In genomic region chr11:45067966-45068365, GRCh38 we compare ENCODE assay signal across 14 cellular contexts.
DNase-seq lines count a peak whose midpoint lies in the region; ATAC-seq and TF ChIP-seq lines count a peak whose summit lies in the region.
"Had no signal": no experiment of that assay in that cellular context is flagged by ENCODE, and none has a peak within 500 bp of the region (broad histone marks: within the 10 kb centered on the region; RNA-seq: fewer than 3 reads in every experiment).

No MANE protein-coding gene starts in this region.

- ATAC-seq in DND-41 (ENCODE audit: insufficient read depth, low read depth), result peak; percentile 45; the same call in 2 of the 3 replicates
- no peak for ATAC-seq in stimulated activated memory B cell treated with anti-CD40 and anti-IgM and Interleukin-4, amounts not matched to agents 10 μg/mL and 1 μg/mL and 100 μg/mL, for 72 hours
- ATAC-seq in HG03045 (IDR thresholded peaks at IDR 0.05; ENCODE audit: unreplicated experiment), result no peak
- ATAC-seq: CD8-positive, alpha-beta T cell; GM23338 had no signal

- POLR2A ChIA-PET in OCI-LY7 (lab: Charles Lee), result interaction anchor here (0.5 to 3.3 kb wide), 5 partner anchors 9 to 130 kb away, joined by 3 to 25 read pairs (median 5); no protein-coding TSS in a partner anchor

- intact Hi-C loops in OCI-LY7 (cut with micrococcal nuclease; ENCODE audit: unreplicated experiment), result no loop called here

- H3K27me3 ChIP-seq in BLaER1, result no peaks in the 10 kb centered on the region
- H3K27me3 ChIP-seq in DND-41 (ENCODE audit: insufficient read depth, low read length, poor library complexity), result no peaks in the 10 kb centered on the region

- H3K36me3 Mint-ChIP-seq in stimulated activated memory B cell treated with anti-CD40 and anti-IgM and Interleukin-4, amounts not matched to agents 10 μg/mL and 1 μg/mL and 100 μg/mL, for 72 hours, result no peaks in the 10 kb centered on the region
- H3K36me3 Mint-ChIP-seq: CD8-positive, alpha-beta T cell had no signal

- H3K27ac Mint-ChIP-seq in stimulated activated memory B cell treated with anti-CD40 and anti-IgM and Interleukin-4, amounts not matched to agents 10 μg/mL and 1 μg/mL and 100 μg/mL, for 72 hours, result peak overlapping the region; percentile 13
- H3K27ac Mint-ChIP-seq: CD8-positive, alpha-beta T cell; GM23338; HFFc6 had no signal

- no peaks in the 10 kb centered on the region for H3K27me3 Mint-ChIP-seq in stimulated activated memory B cell treated with anti-CD40 and anti-IgM and Interleukin-4, amounts not matched to agents 10 μg/mL and 1 μg/mL and 100 μg/mL, for 72 hours

- H3K9ac ChIP-seq in BLaER1 (no peak overlapping the region), DND-41 (ENCODE audit: low read depth, low read length) (no peak overlapping the region)

- H3K36me3 ChIP-seq in BLaER1, result no peaks in the 10 kb centered on the region
- no peaks in the 10 kb centered on the region for H3K36me3 ChIP-seq in DND-41 (ENCODE audit: insufficient read depth, low read length)
- H3K36me3 ChIP-seq in OCI-LY7 (ENCODE audit: insufficient read depth, low read length), result no peaks in the 10 kb centered on the region; the same call in 1 of the 2 replicates

- H3K27ac ChIP-seq in BLaER1, result 0 out of 2 replicates have a peak overlapping the region, but pooled peaks have one; percentile 14
- H3K27ac ChIP-seq in DND-41 (ENCODE audit: low read length), result no peak overlapping the region
- peak overlapping the region; percentile 47 for H3K27ac ChIP-seq in OCI-LY7 (ENCODE audit: low read depth, low read length, poor library complexity, severe bottlenecking)

- H3K4me3 Mint-ChIP-seq in stimulated activated memory B cell treated with anti-CD40 and anti-IgM and Interleukin-4, amounts not matched to agents 10 μg/mL and 1 μg/mL and 100 μg/mL, for 72 hours, result no peak overlapping the region
- H3K4me3 Mint-ChIP-seq: CD8-positive, alpha-beta T cell; GM23338; HFFc6 had no signal

- peak overlapping the region; percentile 45 for H3K4me2 ChIP-seq in BLaER1
- H3K4me2 ChIP-seq in DND-41 (ENCODE audit: insufficient read depth, low read length), result no peak overlapping the region
- peak overlapping the region; percentile 54 for H3K4me2 ChIP-seq in OCI-LY7 (ENCODE audit: low read length)
- H3K4me2 ChIP-seq: GM23338 had no signal

- TF ChIP-seq CTCF in DND-41 (IDR thresholded peaks at IDR 0.05; ENCODE audit: borderline replicate concordance, extremely low read depth, low read length, poor library complexity, severe bottlenecking) (no peak), OCI-LY7 (conservative IDR thresholded peaks at IDR 0.05; ENCODE audit: low read length) (no peak)

- H3K9me2 ChIP-seq in OCI-LY7 (ENCODE audit: insufficient read depth, low read length), result no peaks in the 10 kb centered on the region

- peaks cover 69% of the 10 kb centered on the region for H3K4me1 ChIP-seq in BLaER1
- H3K4me1 ChIP-seq in DND-41 (ENCODE audit: insufficient read depth, low read length), result no peaks in the 10 kb centered on the region
- H3K4me1 ChIP-seq in OCI-LY7 (ENCODE audit: insufficient read depth, low read length, poor library complexity, severe bottlenecking), result peaks cover 52% of the 10 kb centered on the region

- H3K9me3 ChIP-seq in BLaER1, result peaks cover 38% of the 10 kb centered on the region
- peaks cover 5% of the 10 kb centered on the region for H3K9me3 ChIP-seq in DND-41 (ENCODE audit: insufficient read depth, low read length, severe bottlenecking)
- peaks cover 36% of the 10 kb centered on the region for H3K9me3 ChIP-seq in OCI-LY7 (ENCODE audit: low read length)

- DNase-seq in DND-41 (no peak), OCI-LY7 (ENCODE audit: low spot score) (peak; percentile 73), iPS-NIHi11 (ENCODE audit: low spot score) (no peak)
- DNase-seq: Calu3; CD8-positive, alpha-beta T cell; DMS 273 treated with DMSO at 0.1 percent for 48 hours; DMS53; HCEC 1CT; HFFc6; KG1 had no signal

- peaks cover 13% of the 10 kb centered on the region for H3K9me3 Mint-ChIP-seq in stimulated activated memory B cell treated with anti-CD40 and anti-IgM and Interleukin-4, amounts not matched to agents 10 μg/mL and 1 μg/mL and 100 μg/mL, for 72 hours
- H3K9me3 Mint-ChIP-seq: HFFc6 had no signal

- BruUV-seq in OCI-LY7 (replicated peaks; lab: Mats Ljungman, UMichigan), result no TSS peak

- H3K79me2 ChIP-seq in DND-41 (ENCODE audit: insufficient read depth, low read length) (no peaks in the 10 kb centered on the region), OCI-LY7 (ENCODE audit: insufficient read depth, low read depth, low read length) (no peaks in the 10 kb centered on the region)

- peaks cover 9% of the 10 kb centered on the region for H3K4me1 Mint-ChIP-seq in stimulated activated memory B cell treated with anti-CD40 and anti-IgM and Interleukin-4, amounts not matched to agents 10 μg/mL and 1 μg/mL and 100 μg/mL, for 72 hours
- H3K4me1 Mint-ChIP-seq: GM23338 had no signal

- H2AFZ ChIP-seq in DND-41 (ENCODE audit: low read depth, low read length) (no peak overlapping the region), OCI-LY7 (ENCODE audit: low read length) (peak overlapping the region; percentile 79; the same call in 1 of the 2 replicates)
- H2AFZ ChIP-seq: GM23338 had no signal

- no peak overlapping the region for H3K4me3 ChIP-seq in BLaER1
- no peak overlapping the region for H3K4me3 ChIP-seq in DND-41 (ENCODE audit: low read depth in 1 of 2, low read length in 2 of 2)
- H3K4me3 ChIP-seq in OCI-LY7 (ENCODE audit: low read depth, low read length, poor library complexity, severe bottlenecking), result no peak overlapping the region
- H3K4me3 ChIP-seq: GM23338 had no signal

- CTCF ChIA-PET in OCI-LY7 (lab: Charles Lee; ENCODE audit: unreplicated experiment), result interaction anchor here (0.6 to 1.2 kb wide), 3 partner anchors 12 to 90 kb away, joined by 3 to 6 read pairs (median 3); no protein-coding TSS in a partner anchor

- H4K20me1 ChIP-seq in BLaER1 (no peaks in the 10 kb centered on the region), DND-41 (ENCODE audit: insufficient read depth, low read length) (no peaks in the 10 kb centered on the region), OCI-LY7 (ENCODE audit: insufficient read depth, low read length) (no peaks in the 10 kb centered on the region)
